In genomic region chr19:7340959-7341837, GRCh38 we compare ENCODE assay signal across 8 cellular contexts. TPM values are rescaled to one million over a fixed set of nuclear protein-coding genes. Genes with fewer than 3 reads are reported as not detected.
DNase-seq lines count a peak whose midpoint lies in the region; ATAC-seq and TF ChIP-seq lines count a peak whose summit lies in the region.

No MANE protein-coding gene starts in this region.

- H3K4me3 ChIP-seq in Loucy (ENCODE audit: low read length, poor library complexity, severe bottlenecking) (peak overlapping the region; percentile 33), SK-N-MC (no peak overlapping the region)

- peak overlapping the region; percentile 62; the same call in 1 of the 2 replicates for H2AFZ ChIP-seq in Loucy (ENCODE audit: low read length)

- ATAC-seq in Right ventricle myocardium inferior, result peak; percentile 54
- ATAC-seq in HG03457 (IDR thresholded peaks at IDR 0.05; ENCODE audit: unreplicated experiment), result no peak

- H3K4me1 Mint-ChIP-seq in activated naive CD4-positive, alpha-beta T cell treated with anti-CD3 and anti-CD28 coated beads, Interleukin-2, amount 50 U/mL, for 24 hours, result peaks cover 58% of the 10 kb centered on the region

- H3K4me2 ChIP-seq in Loucy (ENCODE audit: low read depth, low read length, poor library complexity, severe bottlenecking), result peak overlapping the region; percentile 63

- H3K27me3 Mint-ChIP-seq in activated naive CD4-positive, alpha-beta T cell treated with anti-CD3 and anti-CD28 coated beads, Interleukin-2, amount 50 U/mL, for 24 hours, result no peaks in the 10 kb centered on the region

- H3K9ac ChIP-seq in Loucy (ENCODE audit: low read depth, low read length, poor library complexity, severe bottlenecking) (peak overlapping the region; percentile 67), SK-N-MC (ENCODE audit: insufficient read length) (no peak overlapping the region)

- no peaks in the 10 kb centered on the region for H3K9me3 Mint-ChIP-seq in activated naive CD4-positive, alpha-beta T cell treated with anti-CD3 and anti-CD28 coated beads, Interleukin-2, amount 50 U/mL, for 24 hours

- H3K9me2 ChIP-seq in Loucy (replicated peaks; ENCODE audit: low read depth, low read length), result no peaks in the 10 kb centered on the region

- no peak overlapping the region for H3K4me3 Mint-ChIP-seq in activated naive CD4-positive, alpha-beta T cell treated with anti-CD3 and anti-CD28 coated beads, Interleukin-2, amount 50 U/mL, for 24 hours

- peaks cover 56% of the 10 kb centered on the region for H3K4me1 ChIP-seq in Loucy (ENCODE audit: insufficient read depth, low read length, poor library complexity, severe bottlenecking)

- intact Hi-C loops in Right ventricle myocardium inferior (cut with DNase I) (loop anchor here (1.0 to 2.0 kb wide), 2 partner anchors 192 to 239 kb away; no protein-coding TSS in a partner anchor), posterior cingulate gyrus (cut with DNase I) (loop anchor here (1.0 kb wide), 2 partner anchors 192 to 239 kb away; no protein-coding TSS in a partner anchor)

- DNase-seq in DMS79 (lab: John Stamatoyannopoulos, UW) (peak; percentile 59), SK-N-MC (ENCODE audit: low read depth, low spot score) (peak; percentile 75), Right ventricle myocardium inferior (ENCODE audit: missing footprints) (peak; percentile 90), posterior cingulate gyrus (peak; percentile 53 to 97 (median 90)), ureter (ENCODE audit: low spot score) (peak; percentile 87)

- H3K9me3 ChIP-seq in Loucy (ENCODE audit: insufficient read depth, low read depth, low read length) (no peaks in the 10 kb centered on the region), SK-N-MC (ENCODE audit: low read depth, low read length) (no peaks in the 10 kb centered on the region)

- no peaks in the 10 kb centered on the region for H4K20me1 ChIP-seq in Loucy (ENCODE audit: insufficient read depth, low read length, poor library complexity, severe bottlenecking)

- peaks cover 18% of the 10 kb centered on the region for H3F3A ChIP-seq in Loucy (ENCODE audit: low read depth)

- H3K36me3 ChIP-seq in Loucy (ENCODE audit: insufficient read depth, low read length), result no peaks in the 10 kb centered on the region
- H3K36me3 ChIP-seq in SK-N-MC (ENCODE audit: insufficient read depth, low read length), result no peaks in the 10 kb centered on the region

- H3K79me2 ChIP-seq in Loucy (ENCODE audit: insufficient read depth, low read length), result no peaks in the 10 kb centered on the region

- H3K27ac Mint-ChIP-seq in activated naive CD4-positive, alpha-beta T cell treated with anti-CD3 and anti-CD28 coated beads, Interleukin-2, amount 50 U/mL, for 24 hours, result peak overlapping the region; percentile 68

- no peak overlapping the region for H3K27ac ChIP-seq in SK-N-MC

- TF ChIP-seq CTCF in Loucy (conservative IDR thresholded peaks at IDR 0.05; ENCODE audit: low read length), result peak; percentile 87

- H3K36me3 Mint-ChIP-seq in activated naive CD4-positive, alpha-beta T cell treated with anti-CD3 and anti-CD28 coated beads, Interleukin-2, amount 50 U/mL, for 24 hours, result no peaks in the 10 kb centered on the region

- H3K27me3 ChIP-seq in Loucy (ENCODE audit: insufficient read depth, low read length, poor library complexity, severe bottlenecking), result no peaks in the 10 kb centered on the region

RNA-seq across cellular contexts. Expression of gene ARHGEF18, which starts 7.5 kb away (rescaled TPM):
- total RNA-seq in Right ventricle myocardium inferior (8.5 TPM), ureter (54.2 TPM)

RNA-seq across cellular contexts. Expression of gene INSR, which starts 47.0 kb away (rescaled TPM):
- total RNA-seq in Right ventricle myocardium inferior (73.5 TPM), ureter (78.9 TPM)
